In the genomic region with DNA sequence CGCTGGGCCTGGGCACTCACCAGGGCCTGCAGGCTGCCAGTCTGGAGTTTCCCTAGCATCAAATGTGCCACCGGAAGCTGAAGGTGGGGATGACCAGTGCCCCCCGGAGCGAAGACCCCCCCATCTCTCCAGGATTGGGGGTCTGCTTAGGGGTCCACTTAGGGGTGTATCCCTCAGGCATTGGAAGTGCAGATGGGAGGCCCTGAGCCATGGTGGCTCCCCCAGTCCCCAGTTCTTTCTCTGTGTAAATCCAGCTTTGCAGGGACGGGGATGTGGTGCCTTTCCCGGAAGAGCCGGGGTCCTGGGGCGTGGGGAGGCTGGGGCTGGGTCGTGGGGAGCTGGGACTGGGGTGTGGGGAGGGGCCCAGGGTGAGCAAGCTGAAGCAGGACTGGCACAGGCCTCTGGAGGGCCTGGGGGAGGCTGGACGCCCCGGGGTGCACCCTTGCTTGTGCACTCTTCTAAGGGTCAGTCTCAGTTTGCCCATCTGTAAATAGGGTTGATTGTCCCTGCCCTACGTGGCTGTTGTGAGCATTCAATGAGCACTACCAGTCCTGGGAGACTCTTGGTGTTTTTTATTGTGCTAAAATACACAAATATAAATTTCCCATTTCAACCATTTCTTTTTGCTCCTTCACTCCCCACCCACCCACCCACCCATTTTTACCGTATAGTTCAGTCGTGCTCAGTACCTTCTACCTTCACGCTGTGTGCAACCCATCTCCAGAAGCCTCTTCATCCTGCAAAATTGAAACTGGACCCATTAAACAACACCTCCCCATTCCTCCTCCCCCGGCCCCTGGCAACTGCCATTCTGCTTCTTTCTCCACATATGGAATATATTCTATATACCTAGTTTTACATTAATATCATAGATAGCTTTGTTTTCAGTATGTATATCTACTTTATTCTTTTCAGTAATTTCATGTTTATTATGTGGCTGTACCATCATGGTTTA, we compare ENCODE assay signal across 10 cellular contexts. TPM values are rescaled to one million over a fixed set of nuclear protein-coding genes. Genes with fewer than 3 reads are reported as not detected.
DNase-seq lines count a peak whose midpoint lies in the region; TF ChIP-seq lines count a peak whose summit lies in the region.
"Had no signal": no experiment of that assay in that cellular context is flagged by ENCODE, and none has a peak within 500 bp of the region (broad histone marks: within the 10 kb centered on the region; RNA-seq: fewer than 3 reads in every experiment).

No MANE protein-coding gene starts in this region.

- H3K36me3 ChIP-seq in tibial nerve: no peaks in the 10 kb centered on the region

- TF ChIP-seq CTCF in choroid plexus epithelial cell (conservative IDR thresholded peaks at IDR 0.05; ENCODE audit: low read depth, low read length) (no peak), tibial nerve (IDR thresholded peaks at IDR 0.05) (no peak)

- H3K4me1 ChIP-seq in mononuclear cell (ENCODE audit: insufficient read depth, low read length) (peaks cover 58% of the 10 kb centered on the region), tibial nerve (peaks cover 0 to 15% (median 5%) of the 10 kb centered on the region in 4 donors)

- TF ChIP-seq POLR2A in tibial nerve (IDR thresholded peaks at IDR 0.05): no peak

- peak; percentile 19 for DNase-seq in activated naive CD4-positive, alpha-beta T cell treated with anti-CD3 and anti-CD28 coated beads, Interleukin-2, amount 50 U/mL, for 16 hours
- DNase-seq in activated naive CD4-positive, alpha-beta T cell (lab: John Stamatoyannopoulos, UW): no peak
- DNase-seq in choroid plexus epithelial cell (ENCODE audit: low read depth) (no peak), tibial nerve (ENCODE audit: low spot score in 2 of 2) (no peak), hepatic stellate cell (ENCODE audit: low spot score) (no peak), COR-L47 (lab: John Stamatoyannopoulos, UW) (no peak), activated gamma-delta T cell (lab: John Stamatoyannopoulos, UW) (no peak)
- DNase-seq: midbrain had no signal

- peaks cover 10% of the 10 kb centered on the region for H3K27me3 ChIP-seq in mononuclear cell (ENCODE audit: insufficient read depth, low read length)
- peaks cover 0 to 30% of the 10 kb centered on the region in 2 donors for H3K27me3 ChIP-seq in tibial nerve

- no peak for TF ChIP-seq EP300 in tibial nerve (IDR thresholded peaks at IDR 0.05)

- 68 to 85% methylated on average over 14 to 16 of the region's 16 CpGs for WGBS in tibial nerve, 2 donors

- H3K4me3 ChIP-seq in choroid plexus epithelial cell (ENCODE audit: low read depth, low read length) (peak overlapping the region; percentile 65), mononuclear cell (ENCODE audit: low read length) (peak overlapping the region; percentile 52), tibial nerve (peak overlapping the region; percentile 32 to 55 (median 41))

- H3K9me3 ChIP-seq in mononuclear cell (ENCODE audit: low read depth, low read length): no peaks in the 10 kb centered on the region
- H3K9me3 ChIP-seq in tibial nerve: no peaks in the 10 kb centered on the region

- H3K27ac ChIP-seq in tibial nerve: peak overlapping the region in 1 of 4 donors; percentile 51
- H3K27ac ChIP-seq: SK-N-MC had no signal

RNA-seq across cellular contexts. Expression of a gene that starts 7.7 kb away (rescaled TPM):
- not detected for total RNA-seq in mononuclear cell
- total RNA-seq in tibial nerve: 1 to 10 TPM in 2 of 4 donors, not detected in 2; 1.0 to 4.5 TPM

RNA-seq across cellular contexts. Expression of a gene that starts 12.5 kb away (rescaled TPM):
- total RNA-seq in mononuclear cell (169 TPM), tibial nerve (not detected)

RNA-seq across cellular contexts. Expression of a gene that starts 26.8 kb away (rescaled TPM):
- total RNA-seq in mononuclear cell: 7.9 TPM
- total RNA-seq in tibial nerve: 1 to 10 TPM in 1 of 4 donors, not detected in 3; 1.5 TPM

Comparison
In these comparisons a context has a peak if more than half of its experiments do, and no peak if none do; other contexts are left out.
1. RNA of a gene that starts 12.5 kb away (total RNA-seq): 169 TPM in mononuclear cell (single experiment); not detected in tibial nerve; every median in the first group is over 100 times any median in the second.
2. Peak in every context shown above with its lines, with median percentiles within 50 percentile points of each other: H3K4me3 ChIP-seq.